Comparison of ENCODE assay signal across 8 cellular contexts in the genomic region with DNA sequence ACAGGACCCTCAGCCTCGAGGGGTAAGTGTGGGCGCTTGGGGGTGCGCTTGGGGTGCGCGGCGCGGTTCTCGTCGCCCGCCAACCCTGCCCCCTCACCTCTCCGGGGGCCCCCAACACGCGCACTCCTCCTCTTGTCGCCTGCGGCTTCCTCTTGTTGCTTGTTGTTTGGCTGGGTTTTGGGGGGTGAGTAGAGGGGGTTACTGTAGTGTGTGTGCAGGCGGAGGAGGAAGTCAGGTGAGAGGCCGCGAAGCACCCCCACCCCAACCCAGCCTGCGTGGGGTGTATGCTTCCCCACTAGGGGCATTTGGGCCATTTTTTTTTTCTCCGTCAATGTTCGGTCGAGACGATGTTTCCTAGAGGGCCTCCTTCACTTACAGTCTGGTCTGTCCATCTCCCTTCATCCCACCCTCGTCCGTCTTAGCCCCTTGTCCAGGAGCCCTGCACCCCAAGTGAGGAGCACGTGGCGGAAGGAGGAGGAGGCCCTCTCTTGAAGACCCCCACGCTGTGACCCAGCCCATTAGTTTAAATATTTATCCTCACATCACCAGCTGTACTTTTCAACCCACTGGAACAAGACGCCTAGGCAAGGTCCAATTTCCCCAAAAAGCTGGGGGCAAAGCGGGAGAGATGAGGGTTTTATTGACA. TPM values are rescaled to one million over a fixed set of nuclear protein-coding genes. Genes with fewer than 3 reads are reported as not detected.
A peak's percentile ranks its signal among the peaks of the same experiment; 100 is the strongest.
DNase-seq lines count a peak whose midpoint lies in the region; ATAC-seq and TF ChIP-seq lines count a peak whose summit lies in the region.

No MANE protein-coding gene starts in this region.

- H3K79me2 ChIP-seq in OCI-LY3 (ENCODE audit: low read length): no peaks in the 10 kb centered on the region

- CTCF ChIA-PET in CD4-positive, alpha-beta T cell (lab: Charles Lee): interaction anchor here (0.6 to 2.4 kb wide), 14 partner anchors 14 to 313 kb away, joined by 3 to 15 read pairs (median 4); no protein-coding TSS in a partner anchor

- H3K9me3 ChIP-seq in CD4-positive, alpha-beta T cell (ENCODE audit: control insufficient read depth, low read length): peaks cover 9% of the 10 kb centered on the region
- H3K9me3 ChIP-seq in OCI-LY3 (ENCODE audit: insufficient read depth, low read length): 0 out of 2 replicates have a peak, but pooled peaks cover 4% of the 10 kb centered on the region

- no peaks in the 10 kb centered on the region for H3K27me3 Mint-ChIP-seq in CD4-positive, alpha-beta T cell

- H3K9ac ChIP-seq in OCI-LY3 (ENCODE audit: low read length): peak overlapping the region; percentile 67

- H3K27ac Mint-ChIP-seq in CD4-positive, alpha-beta T cell: peak overlapping the region; percentile 96

- H3K4me2 ChIP-seq in OCI-LY3 (ENCODE audit: low read length): peak overlapping the region; percentile 72

- peaks cover 62% of the 10 kb centered on the region for H3K4me1 Mint-ChIP-seq in CD4-positive, alpha-beta T cell (ENCODE audit: low read depth)

- no peaks in the 10 kb centered on the region for H3K36me3 ChIP-seq in OCI-LY3 (replicated peaks; ENCODE audit: low read depth, low read length)

- peaks cover 16% of the 10 kb centered on the region for H3K4me1 ChIP-seq in OCI-LY3 (ENCODE audit: low read length)

- POLR2A ChIA-PET in CD4-positive, alpha-beta T cell (lab: Charles Lee): interaction anchor here (0.8 to 10.4 kb wide), 29 partner anchors 9 to 544 kb away, joined by 3 to 152 read pairs (median 4); partner anchors contain the start of gene SATB1

- peak overlapping the region; percentile 78 for H3K27ac ChIP-seq in CD4-positive, alpha-beta T cell (ENCODE audit: low read depth, low read length)
- H3K27ac ChIP-seq in OCI-LY3 (ENCODE audit: low read length): no peak overlapping the region

- DNase-seq in CD4-positive, alpha-beta T cell: peak; percentile 63 to 90 (median 75)
- DNase-seq in activated effector memory CD4-positive, alpha-beta T cell treated with Interleukin-2 at 50 U/mL for 16 hours: peak; percentile 62
- DNase-seq in stimulated activated CD4-positive, alpha-beta T cell treated with anti-CD3 and anti-CD28 coated beads, Interleukin-12 subunit alpha, Interleukin-12 subunit beta, amount 100 ng/mL, for 48 hours (ENCODE audit: low read depth in 2 of 3, low spot score in 1 of 3): peak; percentile 43 to 64 (median 63)
- DNase-seq in NCI-H774 (lab: John Stamatoyannopoulos, UW): no peak
- DNase-seq in NCI-H1048 (lab: John Stamatoyannopoulos, UW): no peak

- peak; percentile 56 for TF ChIP-seq CTCF in CD4-positive, alpha-beta T cell (IDR thresholded peaks at IDR 0.05)
- peak; percentile 33 for TF ChIP-seq CTCF in OCI-LY3 (IDR thresholded peaks at IDR 0.05; ENCODE audit: low read depth, low read length)

- H3K4me3 Mint-ChIP-seq in CD4-positive, alpha-beta T cell: peak overlapping the region; percentile 92

- H3K36me3 Mint-ChIP-seq in CD4-positive, alpha-beta T cell (ENCODE audit: low read depth): peaks cover 75% of the 10 kb centered on the region

- peak overlapping the region; percentile 82 for H2AFZ ChIP-seq in OCI-LY3 (ENCODE audit: low read depth, low read length)

- ATAC-seq in CD4-positive, alpha-beta T cell (ENCODE audit: poor library complexity): peak; percentile 78
- ATAC-seq in GM21737 (IDR thresholded peaks at IDR 0.05; ENCODE audit: unreplicated experiment): peak; percentile 7

- intact Hi-C loops in CD4-positive, alpha-beta T cell (cut with DNase I, micrococcal nuclease): loop anchor here (1.0 to 5.0 kb wide), 9 partner anchors 20 to 314 kb away; partner anchors contain the start of gene SATB1 (in 1 of the 2)

- no peaks in the 10 kb centered on the region for H4K20me1 ChIP-seq in OCI-LY3 (ENCODE audit: insufficient read depth, low read length)

- no peaks in the 10 kb centered on the region for H3K9me3 Mint-ChIP-seq in CD4-positive, alpha-beta T cell

- no peaks in the 10 kb centered on the region for H3K27me3 ChIP-seq in CD4-positive, alpha-beta T cell (ENCODE audit: control insufficient read depth, insufficient read depth, low read length)
- peaks cover 29% of the 10 kb centered on the region for H3K27me3 ChIP-seq in OCI-LY3 (ENCODE audit: low read depth, low read length)

- H3K4me3 ChIP-seq in OCI-LY3 (ENCODE audit: low read length): peak overlapping the region; percentile 79
- H3K4me3 ChIP-seq in iPS-11a (ENCODE audit: low read depth, low read length): peak overlapping the region; percentile 53

RNA-seq across cellular contexts. Expression of gene SATB1, which starts 20.4 kb away (rescaled TPM):
- total RNA-seq in CD4-positive, alpha-beta T cell: 100 to 1,000 TPM; 390 to 393 TPM

Comparison
In these comparisons a context has a peak if more than half of its experiments do, and no peak if none do; other contexts are left out.
1. DNase-seq: peak in CD4-positive, alpha-beta T cell (10 of 10), activated effector memory CD4-positive, alpha-beta T cell treated with Interleukin-2 at 50 U/mL for 16 hours (single experiment) and stimulated activated CD4-positive, alpha-beta T cell treated with anti-CD3 and anti-CD28 coated beads, Interleukin-12 subunit alpha, Interleukin-12 subunit beta, amount 100 ng/mL, for 48 hours (3 of 3); none in NCI-H774 (single experiment) and NCI-H1048 (single experiment).